14 cellular contexts compared by ENCODE assay signal in genomic region chr5:134529460-134529859, GRCh38. TPM values are rescaled to one million over a fixed set of nuclear protein-coding genes. Genes with fewer than 3 reads are reported as not detected.
A peak's percentile ranks its signal among the peaks of the same experiment; 100 is the strongest.
DNase-seq lines count a peak whose midpoint lies in the region; ATAC-seq and TF ChIP-seq lines count a peak whose summit lies in the region.
"Had no signal": no experiment of that assay in that cellular context is flagged by ENCODE, and none has a peak within 500 bp of the region (broad histone marks: within the 10 kb centered on the region; RNA-seq: fewer than 3 reads in every experiment).

No MANE protein-coding gene starts in this region.

- intact Hi-C loops in CD8-positive, alpha-beta T cell (cut with DNase I, micrococcal nuclease), result loop anchor here (2.0 to 10.0 kb wide), 10 partner anchors 15 to 1477 kb away; partner anchors contain the start of genes VDAC1 (in 2 of the 2), HSPA4 (in 1 of the 2), PCBD2 (in 1 of the 2) and SAR1B (in 1 of the 2)

- H3K27me3 ChIP-seq in CD8-positive, alpha-beta T cell (ENCODE audit: insufficient read depth, low read length), result no peaks in the 10 kb centered on the region
- no peaks in the 10 kb centered on the region for H3K27me3 ChIP-seq in mesendoderm (ENCODE audit: insufficient read depth, low read length, poor library complexity)

- H4K8ac ChIP-seq in mesendoderm (ENCODE audit: low read depth, low read length), result no peak overlapping the region

- no peak for ATAC-seq in CD8-positive, alpha-beta T cell
- ATAC-seq in activated T-helper 17 cell treated with anti-CD3 and anti-CD28 coated beads, Interleukin-2, amount 50 U/mL, for 72 hours (replicated peaks), result no peak
- ATAC-seq in GM19463 (IDR thresholded peaks at IDR 0.05; ENCODE audit: unreplicated experiment), result no peak
- ATAC-seq in GM19351 (IDR thresholded peaks at IDR 0.05; ENCODE audit: unreplicated experiment), result no peak
- ATAC-seq: mucosa of descending colon; stimulated activated naive CD8-positive, alpha-beta T cell treated with anti-CD3 and anti-CD28 coated beads, Interleukin-15, amount 100 ng/mL, for 72 hours had no signal

- no peaks in the 10 kb centered on the region for H3K9me3 Mint-ChIP-seq in CD8-positive, alpha-beta T cell
- no peaks in the 10 kb centered on the region for H3K9me3 Mint-ChIP-seq in activated T-helper 17 cell treated with anti-CD3 and anti-CD28 coated beads, Interleukin-2, amount 50 U/mL, for 72 hours
- H3K9me3 Mint-ChIP-seq: stimulated activated naive CD8-positive, alpha-beta T cell treated with anti-CD3 and anti-CD28 coated beads, Interleukin-15, amount 100 ng/mL, for 72 hours had no signal

- H3K23ac ChIP-seq in mesendoderm (ENCODE audit: low read length), result no peak overlapping the region

- H3K36me3 ChIP-seq in CD8-positive, alpha-beta T cell (ENCODE audit: insufficient read depth, low read length), result peaks cover 5% of the 10 kb centered on the region
- no peaks in the 10 kb centered on the region for H3K36me3 ChIP-seq in mesendoderm (ENCODE audit: control insufficient read depth, insufficient read depth, low read length)

- no peaks in the 10 kb centered on the region for H3K27me3 Mint-ChIP-seq in CD8-positive, alpha-beta T cell (ENCODE audit: low read depth)
- no peaks in the 10 kb centered on the region for H3K27me3 Mint-ChIP-seq in activated T-helper 17 cell treated with anti-CD3 and anti-CD28 coated beads, Interleukin-2, amount 50 U/mL, for 72 hours
- H3K27me3 Mint-ChIP-seq: stimulated activated naive CD8-positive, alpha-beta T cell treated with anti-CD3 and anti-CD28 coated beads, Interleukin-15, amount 100 ng/mL, for 72 hours had no signal

- peaks cover 30% of the 10 kb centered on the region for H3K36me3 Mint-ChIP-seq in CD8-positive, alpha-beta T cell
- H3K36me3 Mint-ChIP-seq in activated T-helper 17 cell treated with anti-CD3 and anti-CD28 coated beads, Interleukin-2, amount 50 U/mL, for 72 hours (ENCODE audit: low read depth), result peaks cover 27% of the 10 kb centered on the region

- H2BK15ac ChIP-seq in mesendoderm (replicated peaks; ENCODE audit: low read depth), result no peak overlapping the region

- H3K18ac ChIP-seq in mesendoderm (ENCODE audit: low read length), result no peak overlapping the region

- DNase-seq in NCI-H82 (lab: John Stamatoyannopoulos, UW), result peak; percentile 29
- DNase-seq in NCI-H82 treated with DMSO at 0.1 percent for 48 hours (lab: John Stamatoyannopoulos, UW; ENCODE audit: unreplicated experiment), result no peak
- DNase-seq in CD8-positive, alpha-beta T cell, result no peak
- no peak for DNase-seq in mesendoderm
- no peak for DNase-seq in NCI-H1105 (lab: John Stamatoyannopoulos, UW)
- DNase-seq: activated CD8-positive, alpha-beta memory T cell treated with anti-CD3 and anti-CD28 coated beads, Interleukin-2, amount 50 U/mL, for 4 hours; mucosa of descending colon; SK-N-SH; stimulated activated naive CD8-positive, alpha-beta T cell treated with anti-CD3 and anti-CD28 coated beads, Interleukin-15, amount 100 ng/mL, for 72 hours had no signal

- H2BK5ac ChIP-seq in mesendoderm (ENCODE audit: low read length), result no peak overlapping the region

- TF ChIP-seq CTCF in CD8-positive, alpha-beta T cell (IDR thresholded peaks at IDR 0.05), result no peak

- H2AK5ac ChIP-seq in mesendoderm (ENCODE audit: low read length), result peak overlapping the region; percentile 39

- H4K5ac ChIP-seq in mesendoderm (ENCODE audit: low read length), result no peak overlapping the region

- H3K79me2 ChIP-seq in mesendoderm (ENCODE audit: control insufficient read depth, insufficient read depth, low read length), result peaks cover 73% of the 10 kb centered on the region

- peak overlapping the region; percentile 84 for H3K27ac Mint-ChIP-seq in CD8-positive, alpha-beta T cell
- peak overlapping the region; percentile 51 for H3K27ac Mint-ChIP-seq in activated T-helper 17 cell treated with anti-CD3 and anti-CD28 coated beads, Interleukin-2, amount 50 U/mL, for 72 hours

- peak overlapping the region; percentile 96 for H3K4me3 Mint-ChIP-seq in CD8-positive, alpha-beta T cell
- H3K4me3 Mint-ChIP-seq in activated T-helper 17 cell treated with anti-CD3 and anti-CD28 coated beads, Interleukin-2, amount 50 U/mL, for 72 hours, result peak overlapping the region; percentile 88

- peak overlapping the region; percentile 60 for H3K9ac ChIP-seq in mesendoderm (ENCODE audit: low read length)
- H3K9ac ChIP-seq: parathyroid adenoma, SK-N-SH had no signal

- no peaks in the 10 kb centered on the region for H3K9me3 ChIP-seq in CD8-positive, alpha-beta T cell (ENCODE audit: low read length)
- H3K9me3 ChIP-seq: mucosa of descending colon, SK-N-SH had no signal

- H3K4ac ChIP-seq in mesendoderm (ENCODE audit: low read depth, low read length), result no peak overlapping the region

- no peak overlapping the region for H3K27ac ChIP-seq in CD8-positive, alpha-beta T cell (ENCODE audit: low read depth, low read length)
- H3K27ac ChIP-seq in mesendoderm (ENCODE audit: low read depth, low read length), result no peak overlapping the region
- H3K27ac ChIP-seq: 22Rv1, parathyroid adenoma had no signal

- H3K79me1 ChIP-seq in mesendoderm (ENCODE audit: low read length), result peaks cover 13% of the 10 kb centered on the region

- POLR2A ChIA-PET in CD8-positive, alpha-beta T cell (lab: Charles Lee), result no interaction called here

- H3K56ac ChIP-seq in mesendoderm (ENCODE audit: low read length), result peak overlapping the region; percentile 8

- CTCF ChIA-PET in CD8-positive, alpha-beta T cell (lab: Charles Lee), result interaction anchor here (0.8 to 5.0 kb wide), 5 partner anchors 14 to 226 kb away, joined by 3 to 34 read pairs (median 15); no protein-coding TSS in a partner anchor

- no peak overlapping the region for H3K4me3 ChIP-seq in CD8-positive, alpha-beta T cell (ENCODE audit: low read depth, low read length)
- H3K4me3 ChIP-seq in mesendoderm (ENCODE audit: low read length), result no peak overlapping the region
- H3K4me3 ChIP-seq: mucosa of descending colon had no signal

- peaks cover 69% of the 10 kb centered on the region for H3K4me1 ChIP-seq in CD8-positive, alpha-beta T cell (ENCODE audit: insufficient read depth, low read length)
- peaks cover 32% of the 10 kb centered on the region for H3K4me1 ChIP-seq in mesendoderm (ENCODE audit: control insufficient read depth, low read depth, low read length)

- no peak overlapping the region for H2BK120ac ChIP-seq in mesendoderm (ENCODE audit: low read depth, low read length)

- peaks cover 67% of the 10 kb centered on the region for H3K4me1 Mint-ChIP-seq in CD8-positive, alpha-beta T cell (ENCODE audit: low read depth)
- peaks cover 34% of the 10 kb centered on the region for H3K4me1 Mint-ChIP-seq in activated T-helper 17 cell treated with anti-CD3 and anti-CD28 coated beads, Interleukin-2, amount 50 U/mL, for 72 hours

- no CpG with 5 or more reads among the region's 6 CpGs for WGBS in mesendoderm (ENCODE audit: extremely low coverage, insufficient coverage, low lambda C conversion rate)

- no peak overlapping the region for H3K4me2 ChIP-seq in mesendoderm (ENCODE audit: low read length)

RNA-seq across cellular contexts. Expression of gene JADE2, which starts 4.0 kb away (rescaled TPM):
- total RNA-seq in CD8-positive, alpha-beta T cell, result 100 to 1,000 TPM; 126 to 133 TPM
- total RNA-seq in activated T-helper 17 cell treated with anti-CD3 and anti-CD28 coated beads, Interleukin-2, amount 50 U/mL, for 72 hours, result 10 to 100 TPM; 75.3 to 93.3 TPM
- polyA plus RNA-seq in mesendoderm (2013, experiment 1 of 2), result 36.2 TPM
- polyA plus RNA-seq in mesendoderm (2013, experiment 2 of 2), result 36.7 TPM
